8 cellular contexts compared by ENCODE assay signal in genomic region chr6:167828325-167828956, GRCh38. TPM values are rescaled to one million over a fixed set of nuclear protein-coding genes. Genes with fewer than 3 reads are reported as not detected.
DNase-seq lines count a peak whose midpoint lies in the region; ATAC-seq and TF ChIP-seq lines count a peak whose summit lies in the region.

No MANE protein-coding gene starts in this region.

- peak in 1 of 2 donors; percentile 18 for TF ChIP-seq POLR2A in thyroid gland (IDR thresholded peaks at IDR 0.05)

- intact Hi-C loops in activated CD8-positive, alpha-beta T cell treated with anti-CD3 and anti-CD28 coated beads for 36 hours (cut with micrococcal nuclease), result no loop called here
- intact Hi-C loops in thyroid gland (cut with DNase I), result no loop called here

- CTCF ChIA-PET in activated CD8-positive, alpha-beta T cell treated with anti-CD3 and anti-CD28 coated beads for 36 hours (lab: Charles Lee), result interaction anchor here (1.0 to 1.5 kb wide), 2 partner anchors 38 to 477 kb away, joined by 3 read pairs; no protein-coding TSS in a partner anchor

- POLR2A ChIA-PET in activated CD8-positive, alpha-beta T cell treated with anti-CD3 and anti-CD28 coated beads for 36 hours (lab: Charles Lee), result interaction anchor here (1.0 kb wide), 1 partner anchor 11 kb away, joined by 3 read pairs; no protein-coding TSS in a partner anchor

- TF ChIP-seq CTCF in activated CD8-positive, alpha-beta T cell treated with anti-CD3 and anti-CD28 coated beads for 36 hours (IDR thresholded peaks at IDR 0.05), result no peak
- no peak for TF ChIP-seq CTCF in thyroid gland (IDR thresholded peaks at IDR 0.05)

- H3K4me3 Mint-ChIP-seq in activated T-cell treated with anti-CD3 and anti-CD28 coated beads, Interleukin-2, amount 50 U/mL, for 4 hours, result peak overlapping the region; percentile 86
- H3K4me3 Mint-ChIP-seq in activated CD8-positive, alpha-beta T cell treated with anti-CD3 and anti-CD28 coated beads for 36 hours, result peak overlapping the region; percentile 75

- H3K9me3 Mint-ChIP-seq in activated T-cell treated with anti-CD3 and anti-CD28 coated beads, Interleukin-2, amount 50 U/mL, for 4 hours, result no peaks in the 10 kb centered on the region
- H3K9me3 Mint-ChIP-seq in activated CD8-positive, alpha-beta T cell treated with anti-CD3 and anti-CD28 coated beads for 36 hours, result no peaks in the 10 kb centered on the region

- H3K4me1 ChIP-seq in thyroid gland, result peaks cover 33 to 44% of the 10 kb centered on the region in 2 donors

- no peak for ATAC-seq in activated T-cell treated with anti-CD3 and anti-CD28 coated beads, Interleukin-2, amount 50 U/mL, for 4 hours
- ATAC-seq in activated CD8-positive, alpha-beta T cell treated with anti-CD3 and anti-CD28 coated beads for 36 hours, result no peak
- no peak for ATAC-seq in GM18517 (IDR thresholded peaks at IDR 0.05; ENCODE audit: unreplicated experiment)
- ATAC-seq in HG03469 (IDR thresholded peaks at IDR 0.05; ENCODE audit: unreplicated experiment), result no peak

- H3K27ac ChIP-seq in thyroid gland, result peak overlapping the region; percentile 78 to 95 (median 95)

- no peaks in the 10 kb centered on the region for H3K36me3 ChIP-seq in thyroid gland

- no peaks in the 10 kb centered on the region for H3K36me3 Mint-ChIP-seq in activated T-cell treated with anti-CD3 and anti-CD28 coated beads, Interleukin-2, amount 50 U/mL, for 4 hours (ENCODE audit: insufficient read depth)
- H3K36me3 Mint-ChIP-seq in activated CD8-positive, alpha-beta T cell treated with anti-CD3 and anti-CD28 coated beads for 36 hours (ENCODE audit: low read depth), result peaks cover 1% of the 10 kb centered on the region

- 52% methylated on average over 4 of the region's 4 CpGs for WGBS in thyroid gland, 2 donors

- H3K27ac Mint-ChIP-seq in activated CD8-positive, alpha-beta T cell treated with anti-CD3 and anti-CD28 coated beads for 36 hours, result no peak overlapping the region

- no peak for DNase-seq in activated T-cell treated with anti-CD3 and anti-CD28 coated beads, Interleukin-2, amount 50 U/mL, for 4 hours
- DNase-seq in activated T-cell treated with anti-CD3 and anti-CD28 coated beads, Interleukin-2, amount 50 U/mL, for 1 hour, result no peak
- no peak for DNase-seq in activated CD8-positive, alpha-beta T cell treated with anti-CD3 and anti-CD28 coated beads for 36 hours
- DNase-seq in inferior parietal cortex (ENCODE audit: extremely low spot score), result peak; percentile 40
- DNase-seq in thyroid gland, result no peak
- no peak for DNase-seq in CD1c-positive myeloid dendritic cell (ENCODE audit: extremely low spot score)

- H3K4me1 Mint-ChIP-seq in activated T-cell treated with anti-CD3 and anti-CD28 coated beads, Interleukin-2, amount 50 U/mL, for 4 hours (ENCODE audit: low read depth), result peaks cover 47% of the 10 kb centered on the region
- peaks cover 42% of the 10 kb centered on the region for H3K4me1 Mint-ChIP-seq in activated CD8-positive, alpha-beta T cell treated with anti-CD3 and anti-CD28 coated beads for 36 hours (ENCODE audit: low read depth)

- H3K27me3 Mint-ChIP-seq in activated T-cell treated with anti-CD3 and anti-CD28 coated beads, Interleukin-2, amount 50 U/mL, for 4 hours (ENCODE audit: low read depth), result peaks cover 56% of the 10 kb centered on the region
- H3K27me3 Mint-ChIP-seq in activated CD8-positive, alpha-beta T cell treated with anti-CD3 and anti-CD28 coated beads for 36 hours, result peaks cover 67% of the 10 kb centered on the region

- H3K27me3 ChIP-seq in thyroid gland, result no peaks in the 10 kb centered on the region

- peak overlapping the region in 2 of 3 donors; percentile 53 to 63 for H3K4me3 ChIP-seq in thyroid gland (replicated peaks in 1 of 3)

- no peaks in the 10 kb centered on the region for H3K9me3 ChIP-seq in thyroid gland

RNA-seq across cellular contexts. Expression of gene AFDN, which starts 1.7 kb away (rescaled TPM):
- total RNA-seq in activated T-cell treated with anti-CD3 and anti-CD28 coated beads, Interleukin-2, amount 50 U/mL, for 4 hours, result 10 to 100 TPM; 12.8 to 29.1 (median 17.9) TPM
- 10 to 100 TPM; 13.0 to 14.1 TPM for total RNA-seq in activated CD8-positive, alpha-beta T cell treated with anti-CD3 and anti-CD28 coated beads for 36 hours
- 100 to 1,000 TPM; 196 to 311 (median 224) TPM for total RNA-seq in thyroid gland

Comparison
In these comparisons a context has a peak if more than half of its experiments do, and no peak if none do; other contexts are left out.
1. RNA of gene AFDN, which starts 1.7 kb away (total RNA-seq): 196 to 311 TPM in thyroid gland; 12.8 to 29.1 TPM in activated T-cell treated with anti-CD3 and anti-CD28 coated beads, Interleukin-2, amount 50 U/mL, for 4 hours and 13.0 to 14.1 TPM in activated CD8-positive, alpha-beta T cell treated with anti-CD3 and anti-CD28 coated beads for 36 hours; every median in the first group is over 4 times any median in the second.